In the genomic region with DNA sequence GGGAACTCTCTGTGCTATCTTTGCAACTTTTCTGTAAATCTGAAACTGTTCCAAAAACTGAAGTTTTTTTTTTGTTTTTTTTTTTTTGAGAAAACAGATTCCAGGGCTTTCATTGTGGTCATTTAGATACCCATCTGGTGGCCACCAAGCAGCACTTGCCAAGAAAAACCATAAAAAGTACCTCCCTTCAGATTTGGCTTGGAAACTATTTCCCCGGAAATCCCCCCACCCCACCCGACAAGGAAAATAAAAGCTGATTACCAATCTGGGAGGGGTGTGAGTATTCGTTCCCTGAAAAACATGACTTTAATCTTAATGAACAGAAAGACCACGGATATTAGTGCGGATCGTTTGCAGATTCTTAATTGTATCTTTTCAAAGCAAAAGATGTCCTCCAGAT, we compare ENCODE assay signal across 11 cellular contexts. TPM values are rescaled to one million over a fixed set of nuclear protein-coding genes. Genes with fewer than 3 reads are reported as not detected.
A peak's percentile ranks its signal among the peaks of the same experiment; 100 is the strongest.
DNase-seq lines count a peak whose midpoint lies in the region; ATAC-seq and TF ChIP-seq lines count a peak whose summit lies in the region.
"Had no signal": no experiment of that assay in that cellular context is flagged by ENCODE, and none has a peak within 500 bp of the region (broad histone marks: within the 10 kb centered on the region; RNA-seq: fewer than 3 reads in every experiment).

No MANE protein-coding gene starts in this region.

- H3K9me3 ChIP-seq in breast epithelium (no peaks in the 10 kb centered on the region), right lobe of liver (no peaks in the 10 kb centered on the region), thyroid gland (no peaks in the 10 kb centered on the region)

- POLR2A ChIA-PET in MCF 10A (lab: Yijun Ruan, JAX), result no interaction called here

- CTCF ChIA-PET in MCF 10A (lab: Yijun Ruan, JAX), result interaction anchor here (1.4 kb wide), 1 partner anchor 154 kb away, joined by 3 read pairs; no protein-coding TSS in a partner anchor

- 34% methylated on average over 6 of the region's 6 CpGs for WGBS in right lobe of liver (ENCODE audit: insufficient coverage, low coverage, low lambda C conversion rate, missing lambda C conversion rate)
- 71% methylated on average over 6 of the region's 6 CpGs for WGBS in thyroid gland, 2 donors

- H3K4me3 ChIP-seq in breast epithelium (no peak overlapping the region), right lobe of liver (peak overlapping the region in 2 of 3 donors; percentile 66 to 76), thyroid gland (replicated peaks in 1 of 3) (no peak overlapping the region)

- H3K36me3 Mint-ChIP-seq in MCF 10A (ENCODE audit: insufficient read depth, unreplicated experiment), result no peaks in the 10 kb centered on the region
- peaks cover 7 to 9% of the 10 kb centered on the region in 2 donors for H3K36me3 Mint-ChIP-seq in activated T-cell treated with anti-CD3 and anti-CD28 coated beads, Interleukin-2, amount 50 U/mL, for 72 hours (ENCODE audit: insufficient read depth in 2 of 2)

- H3K36me3 ChIP-seq in breast epithelium (no peaks in the 10 kb centered on the region), right lobe of liver (no peaks in the 10 kb centered on the region), thyroid gland (no peaks in the 10 kb centered on the region)

- no TSS peak for BruUV-seq in MCF 10A (replicated peaks; lab: Mats Ljungman, UMichigan)

- H3K9me3 Mint-ChIP-seq in MCF 10A (ENCODE audit: unreplicated experiment), result peaks cover 6% of the 10 kb centered on the region
- H3K9me3 Mint-ChIP-seq in activated T-cell treated with anti-CD3 and anti-CD28 coated beads, Interleukin-2, amount 50 U/mL, for 72 hours, result peaks cover 0 to under 1% of the 10 kb centered on the region in 2 donors

- H3K27ac Mint-ChIP-seq in MCF 10A (ENCODE audit: low read depth, unreplicated experiment), result no peak overlapping the region
- peak overlapping the region; percentile 91 for H3K27ac Mint-ChIP-seq in activated T-cell treated with anti-CD3 and anti-CD28 coated beads, Interleukin-2, amount 50 U/mL, for 72 hours

- H3K27me3 ChIP-seq in breast epithelium (no peaks in the 10 kb centered on the region), right lobe of liver (no peaks in the 10 kb centered on the region), thyroid gland (no peaks in the 10 kb centered on the region)

- H3K27ac ChIP-seq in breast epithelium, result peak overlapping the region; percentile 75 to 77
- H3K27ac ChIP-seq in right lobe of liver, result peak overlapping the region; percentile 72 to 78 (median 78)
- peak overlapping the region; percentile 4 to 93 (median 87) for H3K27ac ChIP-seq in thyroid gland
- H3K27ac ChIP-seq: epithelial cell of prostate had no signal

- H3K4me1 ChIP-seq in breast epithelium (peaks cover 9 to 10% of the 10 kb centered on the region in 2 donors), right lobe of liver (peaks cover 0 to 20% (median 8%) of the 10 kb centered on the region in 4 donors), thyroid gland (peaks cover 17 to 29% of the 10 kb centered on the region in 2 donors)

- ATAC-seq in activated T-cell treated with anti-CD3 and anti-CD28 coated beads, Interleukin-2, amount 50 U/mL, for 72 hours (replicated peaks in 1 of 2), result no peak
- ATAC-seq in right lobe of liver (no peak), GM19397 (IDR thresholded peaks at IDR 0.05; ENCODE audit: unreplicated experiment) (no peak)

- H3K4me1 Mint-ChIP-seq in MCF 10A (ENCODE audit: insufficient read depth, unreplicated experiment), result no peaks in the 10 kb centered on the region
- H3K4me1 Mint-ChIP-seq in activated T-cell treated with anti-CD3 and anti-CD28 coated beads, Interleukin-2, amount 50 U/mL, for 72 hours (ENCODE audit: low read depth), result peaks cover 67% of the 10 kb centered on the region

- no peak for TF ChIP-seq CTCF in breast epithelium (IDR thresholded peaks at IDR 0.05)
- no peak for TF ChIP-seq CTCF in MCF 10A (IDR thresholded peaks at IDR 0.05; ENCODE audit: unreplicated experiment)
- no peak for TF ChIP-seq CTCF in right lobe of liver (IDR thresholded peaks at IDR 0.05)
- no peak for TF ChIP-seq CTCF in thyroid gland (IDR thresholded peaks at IDR 0.05)

- H3K4me3 Mint-ChIP-seq in MCF 10A (ENCODE audit: unreplicated experiment), result no peak overlapping the region
- H3K4me3 Mint-ChIP-seq in activated T-cell treated with anti-CD3 and anti-CD28 coated beads, Interleukin-2, amount 50 U/mL, for 72 hours, result peak overlapping the region; percentile 94 to 98

- peaks cover 84% of the 10 kb centered on the region for H3K27me3 Mint-ChIP-seq in MCF 10A (ENCODE audit: insufficient read depth, unreplicated experiment)
- peaks cover 13% of the 10 kb centered on the region for H3K27me3 Mint-ChIP-seq in activated T-cell treated with anti-CD3 and anti-CD28 coated beads, Interleukin-2, amount 50 U/mL, for 72 hours (ENCODE audit: low read depth)

- no peak for DNase-seq in breast epithelium (ENCODE audit: low spot score in 2 of 2)
- no peak for DNase-seq in MCF 10A (ENCODE audit: unreplicated experiment)
- no peak for DNase-seq in activated T-cell treated with anti-CD3 and anti-CD28 coated beads, Interleukin-2, amount 50 U/mL, for 72 hours
- no peak for DNase-seq in right lobe of liver
- DNase-seq in thyroid gland, result no peak
- no peak for DNase-seq in KG1 (lab: John Stamatoyannopoulos, UW)
- no peak for DNase-seq in cerebellar cortex (ENCODE audit: low spot score)
- DNase-seq: NCI-H1930, SHP77 treated with DMSO at 0.1 percent for 48 hours had no signal

- intact Hi-C loops in breast epithelium (cut with DNase I; ENCODE audit: low total_unique reads), result no loop called here
- intact Hi-C loops in MCF 10A (cut with micrococcal nuclease), result no loop called here
- intact Hi-C loops in right lobe of liver (cut with DNase I), result no loop called here
- intact Hi-C loops in thyroid gland (cut with DNase I), result no loop called here

- TF ChIP-seq POLR2A in breast epithelium (IDR thresholded peaks at IDR 0.05) (no peak), right lobe of liver (IDR thresholded peaks at IDR 0.05) (no peak), thyroid gland (IDR thresholded peaks at IDR 0.05) (no peak)

RNA-seq across cellular contexts. Expression of a gene that starts 1.9 kb away (rescaled TPM):
- 10 to 100 TPM in 2 of 3 donors, 1 to 10 TPM in 1; 5.9 to 11.9 (median 10.2) TPM for total RNA-seq in breast epithelium
- total RNA-seq in MCF 10A (2022), result 0.07 and 0.12 TPM in 2 replicates
- total RNA-seq in activated T-cell treated with anti-CD3 and anti-CD28 coated beads, Interleukin-2, amount 50 U/mL, for 72 hours, result 10 to 100 TPM; 29.4 to 39.9 TPM
- total RNA-seq in right lobe of liver, result 1 to 10 TPM; 3.9 to 7.1 (median 4.7) TPM
- 10 to 100 TPM in 1 of 4 donors, 1 to 10 TPM in 3; 7.5 to 12.6 (median 8.5) TPM for total RNA-seq in thyroid gland

Comparison
In these comparisons a context has a peak if more than half of its experiments do, and no peak if none do; other contexts are left out.
1. H3K4me3 ChIP-seq: peak in right lobe of liver (2 of 3); none in breast epithelium (0 of 3) and thyroid gland (0 of 3).
2. Peak in every context shown above with its lines, with median percentiles within 50 percentile points of each other: H3K27ac ChIP-seq.